1 cellular context compared by ENCODE assay signal in the genomic region with DNA sequence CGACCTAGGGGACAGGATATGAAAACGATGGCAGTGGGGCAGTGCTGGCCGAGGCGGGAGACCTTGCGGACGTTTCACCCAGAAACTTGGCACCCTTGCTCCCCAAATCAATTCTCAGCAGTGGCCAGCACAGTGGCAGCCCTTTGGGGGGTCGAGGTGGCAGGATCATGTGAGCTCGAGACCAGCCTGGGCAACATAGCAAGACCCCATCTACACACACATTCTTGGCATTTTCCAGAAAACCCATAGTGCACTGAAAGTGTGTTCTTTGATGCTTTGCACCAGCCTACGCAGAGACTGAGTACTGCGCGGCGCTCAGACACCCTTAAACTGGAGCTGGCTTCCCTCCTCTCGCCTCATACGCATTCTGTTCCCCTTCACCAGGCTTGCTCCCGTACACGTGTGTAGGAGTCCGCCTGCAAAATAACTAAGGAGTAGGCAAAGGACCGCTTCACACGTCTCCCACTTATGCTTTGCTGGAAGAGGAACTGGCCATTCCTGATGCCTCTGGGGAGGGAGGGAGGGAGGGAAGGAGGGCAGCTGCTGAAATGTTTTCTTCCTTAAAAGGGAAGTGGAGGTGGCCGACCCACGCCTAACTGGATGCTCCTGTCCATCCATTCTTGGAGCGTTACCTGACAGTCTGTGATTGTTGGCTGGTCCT.
TF ChIP-seq lines count a peak whose summit lies in the region.

No MANE protein-coding gene starts in this region.

TF ChIP-seq in K562, 482 proteins besides CTCF, POLR2A, EP300 and RAD21:
- no peak for TF ChIP-seq FOS (IDR thresholded peaks at IDR 0.05; ENCODE audit: extremely low read depth, insufficient read length)
- no peak for TF ChIP-seq ZKSCAN3 (CRISPR knock-in tag; IDR thresholded peaks at IDR 0.05)
- TF ChIP-seq ZNF282 (CRISPR knock-in tag; IDR thresholded peaks at IDR 0.05) = no peak
- peak; percentile 59; the same call in 1 of the 2 replicates for TF ChIP-seq SPI1 (IDR thresholded peaks at IDR 0.05; ENCODE audit: borderline replicate concordance, low read depth, low read length)
- peak; percentile 44; the same call in 1 of the 2 replicates for TF ChIP-seq ZNF121 (CRISPR knock-in tag; conservative IDR thresholded peaks at IDR 0.05)
- TF ChIP-seq ZNF445 (CRISPR knock-in tag; IDR thresholded peaks at IDR 0.05; ENCODE audit: low read depth) = no peak
- no peak for TF ChIP-seq TBP (optimal IDR thresholded peaks at IDR 0.05; ENCODE audit: low read depth, low read length)
- TF ChIP-seq, protein P1, sequence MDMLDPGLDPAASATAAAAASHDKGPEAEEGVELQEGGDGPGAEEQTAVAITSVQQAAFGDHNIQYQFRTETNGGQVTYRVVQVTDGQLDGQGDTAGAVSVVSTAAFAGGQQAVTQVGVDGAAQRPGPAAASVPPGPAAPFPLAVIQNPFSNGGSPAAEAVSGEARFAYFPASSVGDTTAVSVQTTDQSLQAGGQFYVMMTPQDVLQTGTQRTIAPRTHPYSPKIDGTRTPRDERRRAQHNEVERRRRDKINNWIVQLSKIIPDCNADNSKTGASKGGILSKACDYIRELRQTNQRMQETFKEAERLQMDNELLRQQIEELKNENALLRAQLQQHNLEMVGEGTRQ (CRISPR knock-in tag; IDR thresholded peaks at IDR 0.05) = no peak
- peak in 1 of 2 experiments; percentile 75; a peak in 1 of 4 replicates for TF ChIP-seq SRF (CRISPR knock-in tag; IDR thresholded peaks at IDR 0.05)
- TF ChIP-seq, protein P2, sequence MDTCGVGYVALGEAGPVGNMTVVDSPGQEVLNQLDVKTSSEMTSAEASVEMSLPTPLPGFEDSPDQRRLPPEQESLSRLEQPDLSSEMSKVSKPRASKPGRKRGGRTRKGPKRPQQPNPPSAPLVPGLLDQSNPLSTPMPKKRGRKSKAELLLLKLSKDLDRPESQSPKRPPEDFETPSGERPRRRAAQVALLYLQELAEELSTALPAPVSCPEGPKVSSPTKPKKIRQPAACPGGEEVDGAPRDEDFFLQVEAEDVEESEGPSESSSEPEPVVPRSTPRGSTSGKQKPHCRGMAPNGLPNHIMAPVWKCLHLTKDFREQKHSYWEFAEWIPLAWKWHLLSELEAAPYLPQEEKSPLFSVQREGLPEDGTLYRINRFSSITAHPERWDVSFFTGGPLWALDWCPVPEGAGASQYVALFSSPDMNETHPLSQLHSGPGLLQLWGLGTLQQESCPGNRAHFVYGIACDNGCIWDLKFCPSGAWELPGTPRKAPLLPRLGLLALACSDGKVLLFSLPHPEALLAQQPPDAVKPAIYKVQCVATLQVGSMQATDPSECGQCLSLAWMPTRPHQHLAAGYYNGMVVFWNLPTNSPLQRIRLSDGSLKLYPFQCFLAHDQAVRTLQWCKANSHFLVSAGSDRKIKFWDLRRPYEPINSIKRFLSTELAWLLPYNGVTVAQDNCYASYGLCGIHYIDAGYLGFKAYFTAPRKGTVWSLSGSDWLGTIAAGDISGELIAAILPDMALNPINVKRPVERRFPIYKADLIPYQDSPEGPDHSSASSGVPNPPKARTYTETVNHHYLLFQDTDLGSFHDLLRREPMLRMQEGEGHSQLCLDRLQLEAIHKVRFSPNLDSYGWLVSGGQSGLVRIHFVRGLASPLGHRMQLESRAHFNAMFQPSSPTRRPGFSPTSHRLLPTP (IDR thresholded peaks at IDR 0.05; ENCODE audit: borderline replicate concordance, extremely low read depth, insufficient read length) = no peak
